In the genomic region with DNA sequence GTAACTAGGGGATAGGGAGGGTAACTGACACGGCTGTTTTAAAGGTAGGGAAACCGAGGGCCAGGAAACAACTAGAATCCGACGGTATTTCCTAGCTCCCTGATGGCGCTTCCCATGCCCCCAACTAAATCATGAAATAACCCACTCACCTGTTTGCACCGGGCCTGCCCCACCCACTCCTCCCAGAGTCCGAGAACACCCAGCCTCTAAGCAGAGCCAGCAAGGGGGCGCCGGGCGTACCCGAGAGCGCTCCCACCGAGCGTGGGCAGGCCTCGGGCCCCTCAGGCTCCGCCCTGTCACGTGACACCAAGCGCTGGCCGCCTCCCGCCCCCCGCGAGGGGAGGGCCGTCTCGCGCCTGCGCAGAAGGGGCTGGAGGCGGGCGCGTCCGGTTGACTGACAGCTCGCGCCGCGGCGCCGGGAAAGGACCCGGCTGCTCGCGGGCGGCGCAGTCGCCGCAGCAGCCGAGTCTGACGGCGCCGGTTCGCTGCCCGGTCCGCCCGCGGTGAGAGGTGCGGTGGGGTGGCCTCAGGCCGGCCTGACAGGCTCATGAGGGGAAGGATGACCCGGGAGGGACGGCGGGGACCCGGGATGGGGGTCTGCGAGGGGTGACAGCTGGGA, we compare ENCODE assay signal across 1 cellular context.
TF ChIP-seq lines count a peak whose summit lies in the region.

A gene with protein sequence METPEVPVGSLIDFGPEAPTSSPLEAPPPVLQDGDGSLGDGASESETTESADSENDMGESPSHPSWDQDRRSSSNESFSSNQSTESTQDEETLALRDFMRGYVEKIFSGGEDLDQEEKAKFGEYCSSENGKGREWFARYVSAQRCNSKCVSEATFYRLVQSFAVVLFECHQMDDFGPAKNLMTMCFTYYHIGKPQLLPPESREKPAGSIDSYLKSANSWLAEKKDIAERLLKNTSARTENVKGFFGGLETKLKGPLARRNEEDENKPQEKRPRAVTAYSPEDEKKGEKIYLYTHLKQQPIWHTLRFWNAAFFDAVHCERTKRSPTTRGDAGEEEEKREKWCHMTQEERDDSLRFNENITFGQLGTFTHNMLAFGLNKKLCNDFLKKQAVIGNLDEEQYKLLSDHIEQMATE (plus strand): TSS at position 447 of the 619 bp plus-strand sequence. CDS start 39,277 bp downstream, outside the sequence.

TF ChIP-seq in HepG2, 621 proteins besides CTCF, POLR2A, EP300 and RAD21 (continued from another document and continues in another):
- TF ChIP-seq, protein P1, sequence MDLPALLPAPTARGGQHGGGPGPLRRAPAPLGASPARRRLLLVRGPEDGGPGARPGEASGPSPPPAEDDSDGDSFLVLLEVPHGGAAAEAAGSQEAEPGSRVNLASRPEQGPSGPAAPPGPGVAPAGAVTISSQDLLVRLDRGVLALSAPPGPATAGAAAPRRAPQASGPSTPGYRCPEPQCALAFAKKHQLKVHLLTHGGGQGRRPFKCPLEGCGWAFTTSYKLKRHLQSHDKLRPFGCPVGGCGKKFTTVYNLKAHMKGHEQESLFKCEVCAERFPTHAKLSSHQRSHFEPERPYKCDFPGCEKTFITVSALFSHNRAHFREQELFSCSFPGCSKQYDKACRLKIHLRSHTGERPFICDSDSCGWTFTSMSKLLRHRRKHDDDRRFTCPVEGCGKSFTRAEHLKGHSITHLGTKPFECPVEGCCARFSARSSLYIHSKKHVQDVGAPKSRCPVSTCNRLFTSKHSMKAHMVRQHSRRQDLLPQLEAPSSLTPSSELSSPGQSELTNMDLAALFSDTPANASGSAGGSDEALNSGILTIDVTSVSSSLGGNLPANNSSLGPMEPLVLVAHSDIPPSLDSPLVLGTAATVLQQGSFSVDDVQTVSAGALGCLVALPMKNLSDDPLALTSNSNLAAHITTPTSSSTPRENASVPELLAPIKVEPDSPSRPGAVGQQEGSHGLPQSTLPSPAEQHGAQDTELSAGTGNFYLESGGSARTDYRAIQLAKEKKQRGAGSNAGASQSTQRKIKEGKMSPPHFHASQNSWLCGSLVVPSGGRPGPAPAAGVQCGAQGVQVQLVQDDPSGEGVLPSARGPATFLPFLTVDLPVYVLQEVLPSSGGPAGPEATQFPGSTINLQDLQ (CRISPR knock-in tag; IDR thresholded peaks at IDR 0.05), result no peak
- TF ChIP-seq PHF8 (CRISPR knock-in tag; IDR thresholded peaks at IDR 0.05) (peak; percentile 74), FOXK2 (IDR thresholded peaks at IDR 0.05) (no peak), NPAS2 (CRISPR knock-in tag; IDR thresholded peaks at IDR 0.05; ENCODE audit: borderline replicate concordance) (no peak), TBP (CRISPR knock-in tag; IDR thresholded peaks at IDR 0.05) (no peak), RBM22 (optimal IDR thresholded peaks at IDR 0.05; ENCODE audit: low read length) (no peak), SKI (IDR thresholded peaks at IDR 0.05; ENCODE audit: partially characterized antibody) (peak; percentile 62), CEBPG (CRISPR knock-in tag; IDR thresholded peaks at IDR 0.05) (no peak), REL (CRISPR knock-in tag; conservative IDR thresholded peaks at IDR 0.05) (no peak), KDM3A (CRISPR knock-in tag; IDR thresholded peaks at IDR 0.05; ENCODE audit: low read depth) (no peak), ZNF652 (CRISPR knock-in tag; IDR thresholded peaks at IDR 0.05; ENCODE audit: borderline replicate concordance, low read depth) (no peak), CENPT (CRISPR knock-in tag; IDR thresholded peaks at IDR 0.05; ENCODE audit: low read depth) (no peak), ZNF670 (CRISPR knock-in tag; IDR thresholded peaks at IDR 0.05; ENCODE audit: borderline replicate concordance) (peak; percentile 24; the same call in 1 of the 2 replicates), GABPB1 (CRISPR knock-in tag; IDR thresholded peaks at IDR 0.05) (peak; percentile 72; the same call in 1 of the 2 replicates), ZSCAN9 (CRISPR knock-in tag; IDR thresholded peaks at IDR 0.05; ENCODE audit: borderline replicate concordance) (peak; percentile 64; the same call in 1 of the 2 replicates), POLR2AphosphoS5 (IDR thresholded peaks at IDR 0.05; ENCODE audit: low read depth, low read length) (peak; percentile 73), ZNF746 (CRISPR knock-in tag; IDR thresholded peaks at IDR 0.05) (no peak), ZNF225 (CRISPR knock-in tag; IDR thresholded peaks at IDR 0.05) (no peak), ZNF615 (CRISPR knock-in tag; IDR thresholded peaks at IDR 0.05; ENCODE audit: borderline replicate concordance) (no peak), SP2 (CRISPR knock-in tag; IDR thresholded peaks at IDR 0.05) (peak; percentile 77), CBX1 (IDR thresholded peaks at IDR 0.05; ENCODE audit: low read depth) (no peak), SRSF1 (optimal IDR thresholded peaks at IDR 0.05; ENCODE audit: low read depth, low read length) (no peak), ZNF101 (CRISPR knock-in tag; IDR thresholded peaks at IDR 0.05; ENCODE audit: borderline replicate concordance, low read depth) (no peak), NFE2 (CRISPR knock-in tag; IDR thresholded peaks at IDR 0.05) (no peak), MTA3 (CRISPR knock-in tag; IDR thresholded peaks at IDR 0.05) (no peak), MTF1 (CRISPR knock-in tag; IDR thresholded peaks at IDR 0.05) (no peak), HNF4G (IDR thresholded peaks at IDR 0.05; ENCODE audit: borderline replicate concordance, low read depth, low read length) (no peak), HNF4G (CRISPR knock-in tag; IDR thresholded peaks at IDR 0.05; ENCODE audit: borderline replicate concordance, low read depth) (no peak; the same call in 1 of the 2 replicates), ZC3H13 (CRISPR knock-in tag; IDR thresholded peaks at IDR 0.05) (no peak), ATM (IDR thresholded peaks at IDR 0.05; ENCODE audit: borderline replicate concordance) (no peak), CCDC6 (CRISPR knock-in tag; IDR thresholded peaks at IDR 0.05) (no peak), RXRB (CRISPR knock-in tag; IDR thresholded peaks at IDR 0.05; ENCODE audit: borderline replicate concordance) (peak; percentile 50; the same call in 1 of the 2 replicates), WIZ (CRISPR knock-in tag; IDR thresholded peaks at IDR 0.05) (no peak), ZNF24 (IDR thresholded peaks at IDR 0.05) (no peak), AGO1 (IDR thresholded peaks at IDR 0.05; ENCODE audit: low read depth, low read length, poor library complexity, severe bottlenecking) (no peak), JARID2 (CRISPR knock-in tag; IDR thresholded peaks at IDR 0.05; ENCODE audit: insufficient replicate concordance) (no peak), ZNF12 (CRISPR knock-in tag; IDR thresholded peaks at IDR 0.05) (no peak), MTF2 (CRISPR knock-in tag; IDR thresholded peaks at IDR 0.05; ENCODE audit: borderline replicate concordance) (no peak; the same call in 1 of the 2 replicates), HNRNPL (IDR thresholded peaks at IDR 0.05; ENCODE audit: low read depth, low read length) (0 out of 2 replicates have a peak, but pooled peaks have one; percentile 19), RBAK (CRISPR knock-in tag; IDR thresholded peaks at IDR 0.05) (no peak), ZNF251 (CRISPR knock-in tag; IDR thresholded peaks at IDR 0.05) (no peak)
- TF ChIP-seq, protein P2, sequence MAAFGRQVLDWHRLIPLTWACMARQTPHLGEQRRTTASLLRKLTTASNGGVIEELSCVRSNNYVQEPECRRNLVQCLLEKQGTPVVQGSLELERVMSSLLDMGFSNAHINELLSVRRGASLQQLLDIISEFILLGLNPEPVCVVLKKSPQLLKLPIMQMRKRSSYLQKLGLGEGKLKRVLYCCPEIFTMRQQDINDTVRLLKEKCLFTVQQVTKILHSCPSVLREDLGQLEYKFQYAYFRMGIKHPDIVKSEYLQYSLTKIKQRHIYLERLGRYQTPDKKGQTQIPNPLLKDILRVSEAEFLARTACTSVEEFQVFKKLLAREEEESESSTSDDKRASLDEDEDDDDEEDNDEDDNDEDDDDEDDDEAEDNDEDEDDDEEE (CRISPR knock-in tag; IDR thresholded peaks at IDR 0.05), result no peak
- TF ChIP-seq, protein P3, sequence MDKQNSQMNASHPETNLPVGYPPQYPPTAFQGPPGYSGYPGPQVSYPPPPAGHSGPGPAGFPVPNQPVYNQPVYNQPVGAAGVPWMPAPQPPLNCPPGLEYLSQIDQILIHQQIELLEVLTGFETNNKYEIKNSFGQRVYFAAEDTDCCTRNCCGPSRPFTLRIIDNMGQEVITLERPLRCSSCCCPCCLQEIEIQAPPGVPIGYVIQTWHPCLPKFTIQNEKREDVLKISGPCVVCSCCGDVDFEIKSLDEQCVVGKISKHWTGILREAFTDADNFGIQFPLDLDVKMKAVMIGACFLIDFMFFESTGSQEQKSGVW (CRISPR knock-in tag; IDR thresholded peaks at IDR 0.05; ENCODE audit: borderline replicate concordance), result no peak
- TF ChIP-seq, protein P4, sequence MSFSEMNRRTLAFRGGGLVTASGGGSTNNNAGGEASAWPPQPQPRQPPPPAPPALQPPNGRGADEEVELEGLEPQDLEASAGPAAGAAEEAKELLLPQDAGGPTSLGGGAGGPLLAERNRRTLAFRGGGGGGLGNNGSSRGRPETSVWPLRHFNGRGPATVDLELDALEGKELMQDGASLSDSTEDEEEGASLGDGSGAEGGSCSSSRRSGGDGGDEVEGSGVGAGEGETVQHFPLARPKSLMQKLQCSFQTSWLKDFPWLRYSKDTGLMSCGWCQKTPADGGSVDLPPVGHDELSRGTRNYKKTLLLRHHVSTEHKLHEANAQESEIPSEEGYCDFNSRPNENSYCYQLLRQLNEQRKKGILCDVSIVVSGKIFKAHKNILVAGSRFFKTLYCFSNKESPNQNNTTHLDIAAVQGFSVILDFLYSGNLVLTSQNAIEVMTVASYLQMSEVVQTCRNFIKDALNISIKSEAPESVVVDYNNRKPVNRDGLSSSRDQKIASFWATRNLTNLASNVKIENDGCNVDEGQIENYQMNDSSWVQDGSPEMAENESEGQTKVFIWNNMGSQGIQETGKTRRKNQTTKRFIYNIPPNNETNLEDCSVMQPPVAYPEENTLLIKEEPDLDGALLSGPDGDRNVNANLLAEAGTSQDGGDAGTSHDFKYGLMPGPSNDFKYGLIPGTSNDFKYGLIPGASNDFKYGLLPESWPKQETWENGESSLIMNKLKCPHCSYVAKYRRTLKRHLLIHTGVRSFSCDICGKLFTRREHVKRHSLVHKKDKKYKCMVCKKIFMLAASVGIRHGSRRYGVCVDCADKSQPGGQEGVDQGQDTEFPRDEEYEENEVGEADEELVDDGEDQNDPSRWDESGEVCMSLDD (CRISPR knock-in tag; IDR thresholded peaks at IDR 0.05; ENCODE audit: borderline replicate concordance), result no peak
- TF ChIP-seq, protein P5, sequence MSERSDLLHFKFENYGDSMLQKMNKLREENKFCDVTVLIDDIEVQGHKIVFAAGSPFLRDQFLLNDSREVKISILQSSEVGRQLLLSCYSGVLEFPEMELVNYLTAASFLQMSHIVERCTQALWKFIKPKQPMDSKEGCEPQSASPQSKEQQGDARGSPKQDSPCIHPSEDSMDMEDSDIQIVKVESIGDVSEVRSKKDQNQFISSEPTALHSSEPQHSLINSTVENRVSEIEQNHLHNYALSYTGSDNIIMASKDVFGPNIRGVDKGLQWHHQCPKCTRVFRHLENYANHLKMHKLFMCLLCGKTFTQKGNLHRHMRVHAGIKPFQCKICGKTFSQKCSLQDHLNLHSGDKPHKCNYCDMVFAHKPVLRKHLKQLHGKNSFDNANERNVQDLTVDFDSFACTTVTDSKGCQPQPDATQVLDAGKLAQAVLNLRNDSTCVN (CRISPR knock-in tag; IDR thresholded peaks at IDR 0.05; ENCODE audit: borderline replicate concordance), result no peak
- TF ChIP-seq, protein P6, sequence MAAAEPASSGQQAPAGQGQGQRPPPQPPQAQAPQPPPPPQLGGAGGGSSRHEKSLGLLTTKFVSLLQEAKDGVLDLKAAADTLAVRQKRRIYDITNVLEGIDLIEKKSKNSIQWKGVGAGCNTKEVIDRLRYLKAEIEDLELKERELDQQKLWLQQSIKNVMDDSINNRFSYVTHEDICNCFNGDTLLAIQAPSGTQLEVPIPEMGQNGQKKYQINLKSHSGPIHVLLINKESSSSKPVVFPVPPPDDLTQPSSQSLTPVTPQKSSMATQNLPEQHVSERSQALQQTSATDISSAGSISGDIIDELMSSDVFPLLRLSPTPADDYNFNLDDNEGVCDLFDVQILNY (CRISPR knock-in tag; conservative IDR thresholded peaks at IDR 0.05), result no peak
- TF ChIP-seq, protein P7, sequence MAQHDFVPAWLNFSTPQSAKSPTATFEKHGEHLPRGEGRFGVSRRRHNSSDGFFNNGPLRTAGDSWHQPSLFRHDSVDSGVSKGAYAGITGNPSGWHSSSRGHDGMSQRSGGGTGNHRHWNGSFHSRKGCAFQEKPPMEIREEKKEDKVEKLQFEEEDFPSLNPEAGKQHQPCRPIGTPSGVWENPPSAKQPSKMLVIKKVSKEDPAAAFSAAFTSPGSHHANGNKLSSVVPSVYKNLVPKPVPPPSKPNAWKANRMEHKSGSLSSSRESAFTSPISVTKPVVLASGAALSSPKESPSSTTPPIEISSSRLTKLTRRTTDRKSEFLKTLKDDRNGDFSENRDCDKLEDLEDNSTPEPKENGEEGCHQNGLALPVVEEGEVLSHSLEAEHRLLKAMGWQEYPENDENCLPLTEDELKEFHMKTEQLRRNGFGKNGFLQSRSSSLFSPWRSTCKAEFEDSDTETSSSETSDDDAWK (CRISPR knock-in tag; IDR thresholded peaks at IDR 0.05), result no peak
- TF ChIP-seq, protein P8, sequence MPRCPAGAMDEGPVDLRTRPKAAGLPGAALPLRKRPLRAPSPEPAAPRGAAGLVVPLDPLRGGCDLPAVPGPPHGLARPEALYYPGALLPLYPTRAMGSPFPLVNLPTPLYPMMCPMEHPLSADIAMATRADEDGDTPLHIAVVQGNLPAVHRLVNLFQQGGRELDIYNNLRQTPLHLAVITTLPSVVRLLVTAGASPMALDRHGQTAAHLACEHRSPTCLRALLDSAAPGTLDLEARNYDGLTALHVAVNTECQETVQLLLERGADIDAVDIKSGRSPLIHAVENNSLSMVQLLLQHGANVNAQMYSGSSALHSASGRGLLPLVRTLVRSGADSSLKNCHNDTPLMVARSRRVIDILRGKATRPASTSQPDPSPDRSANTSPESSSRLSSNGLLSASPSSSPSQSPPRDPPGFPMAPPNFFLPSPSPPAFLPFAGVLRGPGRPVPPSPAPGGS (CRISPR knock-in tag; IDR thresholded peaks at IDR 0.05), result peak; percentile 59; the same call in 1 of the 2 replicates
- TF ChIP-seq, protein P9, sequence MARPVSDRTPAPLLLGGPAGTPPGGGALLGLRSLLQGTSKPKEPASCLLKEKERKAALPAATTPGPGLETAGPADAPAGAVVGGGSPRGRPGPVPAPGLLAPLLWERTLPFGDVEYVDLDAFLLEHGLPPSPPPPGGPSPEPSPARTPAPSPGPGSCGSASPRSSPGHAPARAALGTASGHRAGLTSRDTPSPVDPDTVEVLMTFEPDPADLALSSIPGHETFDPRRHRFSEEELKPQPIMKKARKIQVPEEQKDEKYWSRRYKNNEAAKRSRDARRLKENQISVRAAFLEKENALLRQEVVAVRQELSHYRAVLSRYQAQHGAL (CRISPR knock-in tag; IDR thresholded peaks at IDR 0.05; ENCODE audit: not compliant biosample characterization), result peak; percentile 66
- TF ChIP-seq, protein P10, sequence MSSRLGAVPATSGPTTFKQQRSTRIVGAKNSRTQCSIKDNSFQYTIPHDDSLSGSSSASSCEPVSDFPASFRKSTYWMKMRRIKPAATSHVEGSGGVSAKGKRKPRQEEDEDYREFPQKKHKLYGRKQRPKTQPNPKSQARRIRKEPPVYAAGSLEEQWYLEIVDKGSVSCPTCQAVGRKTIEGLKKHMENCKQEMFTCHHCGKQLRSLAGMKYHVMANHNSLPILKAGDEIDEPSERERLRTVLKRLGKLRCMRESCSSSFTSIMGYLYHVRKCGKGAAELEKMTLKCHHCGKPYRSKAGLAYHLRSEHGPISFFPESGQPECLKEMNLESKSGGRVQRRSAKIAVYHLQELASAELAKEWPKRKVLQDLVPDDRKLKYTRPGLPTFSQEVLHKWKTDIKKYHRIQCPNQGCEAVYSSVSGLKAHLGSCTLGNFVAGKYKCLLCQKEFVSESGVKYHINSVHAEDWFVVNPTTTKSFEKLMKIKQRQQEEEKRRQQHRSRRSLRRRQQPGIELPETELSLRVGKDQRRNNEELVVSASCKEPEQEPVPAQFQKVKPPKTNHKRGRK (CRISPR knock-in tag; IDR thresholded peaks at IDR 0.05), result no peak
